ENCODE assay signal across 8 cellular contexts in the genomic region with DNA sequence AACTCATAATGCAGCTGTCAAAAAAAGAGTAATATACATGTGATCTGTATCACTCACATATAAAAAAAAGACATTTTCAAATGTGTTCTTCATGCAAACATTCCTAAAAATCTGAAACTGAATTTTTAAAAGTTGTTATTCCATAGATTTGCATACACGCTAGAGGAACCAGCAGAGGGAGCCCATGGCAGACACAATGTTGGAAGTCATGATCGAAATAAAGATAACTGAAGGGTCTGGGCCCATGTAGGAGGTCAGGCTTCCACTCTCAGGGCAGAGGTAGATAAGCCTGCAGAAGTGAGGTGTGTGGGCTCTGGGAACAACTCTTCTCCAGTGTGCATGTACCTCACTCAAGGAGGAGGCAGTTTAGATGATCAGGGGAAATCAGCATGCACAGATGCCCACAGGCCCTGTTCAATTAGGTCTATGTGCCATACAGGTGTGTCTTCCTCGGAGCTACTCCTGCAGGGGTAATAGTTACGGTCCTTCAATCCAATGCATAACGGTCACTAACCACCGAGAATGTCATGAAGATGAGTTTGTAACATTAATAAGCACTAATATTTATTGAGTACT.
DNase-seq lines count a peak whose midpoint lies in the region; ATAC-seq, FAIRE-seq and TF ChIP-seq lines count a peak whose summit lies in the region.

No MANE protein-coding gene starts in this region.

- DNase-seq in DMS 273 (lab: John Stamatoyannopoulos, UW; ENCODE audit: unreplicated experiment) (peak; percentile 69), DMS 273 treated with DMSO at 0.1 percent for 48 hours (lab: John Stamatoyannopoulos, UW) (no peak), NCI-H1092 (lab: John Stamatoyannopoulos, UW) (peak; percentile 9), GM12878 (ENCODE audit: low read depth, low spot score) (no peak), islet precursor cell (peak; percentile 67), type B pancreatic cell (ENCODE audit: extremely low spot score, unreplicated experiment) (no peak), NOMO-1 (lab: John Stamatoyannopoulos, UW; ENCODE audit: unreplicated experiment in 2 of 2) (no peak)

- no peaks in the 10 kb centered on the region for H3K79me2 ChIP-seq in GM12878 (ENCODE audit: control insufficient read depth, insufficient read depth, low read length)

- H3K4me3 Mint-ChIP-seq in type B pancreatic cell, result no peak overlapping the region

- no peaks in the 10 kb centered on the region for H3K4me1 ChIP-seq in GM12878 (ENCODE audit: control insufficient read depth, insufficient read depth, low read length)

- H3K4me2 ChIP-seq in GM12878 (ENCODE audit: control insufficient read depth, insufficient read depth), result no peak overlapping the region

- H3K36me3 ChIP-seq in GM12878 (ENCODE audit: control insufficient read depth in 2 of 2, insufficient read depth in 2 of 2, low read length in 1 of 2), result no peaks in the 10 kb centered on the region

- SMC1A ChIA-PET in GM12878 (lab: Charles Lee; ENCODE audit: uncharacterized antibody, unreplicated experiment), result interaction anchor here (1.1 to 2.1 kb wide), 2 partner anchors 29 to 318 kb away, joined by 5 to 8 read pairs; no protein-coding TSS in a partner anchor

- H3K27me3 Mint-ChIP-seq in type B pancreatic cell, result no peaks in the 10 kb centered on the region

- CTCF ChIA-PET in GM12878 (lab: Yijun Ruan, JAX), result interaction anchor here (0.6 to 2.1 kb wide), 6 partner anchors 11 to 327 kb away, joined by 3 to 9 read pairs (median 4); no protein-coding TSS in a partner anchor

- intact Hi-C loops in GM12878 (cut with micrococcal nuclease; ENCODE audit: unreplicated experiment), result no loop called here

- peak; percentile 32; the same call in 2 of the 3 replicates for ATAC-seq in GM12878
- no peak for ATAC-seq in HG03439 (IDR thresholded peaks at IDR 0.05; ENCODE audit: unreplicated experiment)

- BruUV-seq in GM12878 (replicated peaks; lab: Mats Ljungman, UMichigan), result no TSS peak

- TF ChIP-seq CTCF in GM12878 (IDR thresholded peaks at IDR 0.05 in 2 of 3, conservative IDR thresholded peaks at IDR 0.05 in 1 of 3; ENCODE audit: control insufficient read depth in 2 of 3, extremely low read depth in 1 of 3, insufficient read depth in 1 of 3, low read depth in 3 of 3, low read length in 3 of 3) (peak; percentile 44 to 50 (median 48); a peak in 5 of 6 replicates), type B pancreatic cell (conservative IDR thresholded peaks at IDR 0.05) (peak; percentile 81)

- H2AFZ ChIP-seq in GM12878 (ENCODE audit: control insufficient read depth, low read depth, low read length), result no peak overlapping the region

- TF ChIP-seq RAD21 in GM12878 (IDR thresholded peaks at IDR 0.05; ENCODE audit: insufficient read depth, low read depth, low read length), result peak; percentile 58

- no peak overlapping the region for H3K9ac ChIP-seq in GM12878 (ENCODE audit: control insufficient read depth, insufficient read depth, low read length)

- H3K4me1 Mint-ChIP-seq in type B pancreatic cell (ENCODE audit: unreplicated experiment), result peaks cover 21% of the 10 kb centered on the region

- no peak overlapping the region for H3K27ac Mint-ChIP-seq in type B pancreatic cell

- RAD21 ChIA-PET in GM12878 (lab: Charles Lee; ENCODE audit: unreplicated experiment), result interaction anchor here (0.9 to 1.5 kb wide), 2 partner anchors 35 to 282 kb away, joined by 3 to 4 read pairs; no protein-coding TSS in a partner anchor

- TF ChIP-seq EP300 in GM12878 (IDR thresholded peaks at IDR 0.05; ENCODE audit: borderline replicate concordance in 1 of 2, control insufficient read depth in 1 of 2, low read depth in 2 of 2, low read length in 2 of 2), result no peak

- no peaks in the 10 kb centered on the region for H3K9me3 ChIP-seq in GM12878 (replicated peaks; ENCODE audit: control insufficient read depth, insufficient read depth, low read length)

- H3K36me3 Mint-ChIP-seq in type B pancreatic cell, result peaks cover 18% of the 10 kb centered on the region

- 24% methylated on average over 6 of the region's 6 CpGs for WGBS in GM12878 (ENCODE audit: insufficient coverage, insufficient replicate concordance, low lambda C conversion rate, missing lambda C conversion rate)

- peaks cover 4% of the 10 kb centered on the region for H3K9me3 Mint-ChIP-seq in type B pancreatic cell

- in situ Hi-C loops in GM12878 (cut with MboI), result no loop called here

- H3K27me3 ChIP-seq in GM12878 (replicated peaks in 1 of 2; ENCODE audit: control insufficient read depth in 2 of 2, insufficient read depth in 2 of 2, low read length in 1 of 2), result no peaks in the 10 kb centered on the region

- peak; percentile 41 for FAIRE-seq in GM12878 (lab: Jason Lieb, UNC)

- POLR2A ChIA-PET in GM12878 (lab: Charles Lee), result no interaction called here

- H3K27ac ChIP-seq in GM12878 (ENCODE audit: control insufficient read depth, insufficient read depth), result no peak overlapping the region

- no peaks in the 10 kb centered on the region for H4K20me1 ChIP-seq in GM12878 (ENCODE audit: control insufficient read depth, insufficient read depth)

- TF ChIP-seq POLR2A in GM12878 (IDR thresholded peaks at IDR 0.05; ENCODE audit: low read depth, low read length), result no peak

- no peak overlapping the region for H3K4me3 ChIP-seq in GM12878

TF ChIP-seq in GM12878, 131 proteins besides CTCF, POLR2A, EP300 and RAD21:
- TF ChIP-seq SP1 (IDR thresholded peaks at IDR 0.05; ENCODE audit: low read depth, low read length) (no peak), KDM1A (IDR thresholded peaks at IDR 0.05; ENCODE audit: borderline replicate concordance) (no peak), NR2C1 (IDR thresholded peaks at IDR 0.05) (no peak), SMC3 (IDR thresholded peaks at IDR 0.05; ENCODE audit: borderline replicate concordance, low read length) (peak; percentile 52; the same call in 1 of the 2 replicates), WRNIP1 (IDR thresholded peaks at IDR 0.05; ENCODE audit: borderline replicate concordance, low read depth, low read length) (no peak), ZSCAN29 (IDR thresholded peaks at IDR 0.05) (no peak), POU2F2 (IDR thresholded peaks at IDR 0.05; ENCODE audit: borderline replicate concordance, low read depth, low read length) (peak; percentile 73; the same call in 1 of the 3 replicates), ZNF217 (IDR thresholded peaks at IDR 0.05) (no peak), BCL11A (IDR thresholded peaks at IDR 0.05; ENCODE audit: low read depth, low read length) (no peak), JUND (IDR thresholded peaks at IDR 0.05; ENCODE audit: low read depth, low read length) (no peak), GABPA (IDR thresholded peaks at IDR 0.05; ENCODE audit: low read depth) (no peak), FOS (IDR thresholded peaks at IDR 0.05; ENCODE audit: borderline replicate concordance, extremely low read depth, insufficient read length) (no peak), ZNF622 (IDR thresholded peaks at IDR 0.05) (no peak), HDGF (IDR thresholded peaks at IDR 0.05) (no peak)
- TF ChIP-seq, protein P1, sequence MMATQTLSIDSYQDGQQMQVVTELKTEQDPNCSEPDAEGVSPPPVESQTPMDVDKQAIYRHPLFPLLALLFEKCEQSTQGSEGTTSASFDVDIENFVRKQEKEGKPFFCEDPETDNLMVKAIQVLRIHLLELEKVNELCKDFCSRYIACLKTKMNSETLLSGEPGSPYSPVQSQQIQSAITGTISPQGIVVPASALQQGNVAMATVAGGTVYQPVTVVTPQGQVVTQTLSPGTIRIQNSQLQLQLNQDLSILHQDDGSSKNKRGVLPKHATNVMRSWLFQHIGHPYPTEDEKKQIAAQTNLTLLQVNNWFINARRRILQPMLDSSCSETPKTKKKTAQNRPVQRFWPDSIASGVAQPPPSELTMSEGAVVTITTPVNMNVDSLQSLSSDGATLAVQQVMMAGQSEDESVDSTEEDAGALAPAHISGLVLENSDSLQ (IDR thresholded peaks at IDR 0.05), result no peak
- TF ChIP-seq, protein P2, sequence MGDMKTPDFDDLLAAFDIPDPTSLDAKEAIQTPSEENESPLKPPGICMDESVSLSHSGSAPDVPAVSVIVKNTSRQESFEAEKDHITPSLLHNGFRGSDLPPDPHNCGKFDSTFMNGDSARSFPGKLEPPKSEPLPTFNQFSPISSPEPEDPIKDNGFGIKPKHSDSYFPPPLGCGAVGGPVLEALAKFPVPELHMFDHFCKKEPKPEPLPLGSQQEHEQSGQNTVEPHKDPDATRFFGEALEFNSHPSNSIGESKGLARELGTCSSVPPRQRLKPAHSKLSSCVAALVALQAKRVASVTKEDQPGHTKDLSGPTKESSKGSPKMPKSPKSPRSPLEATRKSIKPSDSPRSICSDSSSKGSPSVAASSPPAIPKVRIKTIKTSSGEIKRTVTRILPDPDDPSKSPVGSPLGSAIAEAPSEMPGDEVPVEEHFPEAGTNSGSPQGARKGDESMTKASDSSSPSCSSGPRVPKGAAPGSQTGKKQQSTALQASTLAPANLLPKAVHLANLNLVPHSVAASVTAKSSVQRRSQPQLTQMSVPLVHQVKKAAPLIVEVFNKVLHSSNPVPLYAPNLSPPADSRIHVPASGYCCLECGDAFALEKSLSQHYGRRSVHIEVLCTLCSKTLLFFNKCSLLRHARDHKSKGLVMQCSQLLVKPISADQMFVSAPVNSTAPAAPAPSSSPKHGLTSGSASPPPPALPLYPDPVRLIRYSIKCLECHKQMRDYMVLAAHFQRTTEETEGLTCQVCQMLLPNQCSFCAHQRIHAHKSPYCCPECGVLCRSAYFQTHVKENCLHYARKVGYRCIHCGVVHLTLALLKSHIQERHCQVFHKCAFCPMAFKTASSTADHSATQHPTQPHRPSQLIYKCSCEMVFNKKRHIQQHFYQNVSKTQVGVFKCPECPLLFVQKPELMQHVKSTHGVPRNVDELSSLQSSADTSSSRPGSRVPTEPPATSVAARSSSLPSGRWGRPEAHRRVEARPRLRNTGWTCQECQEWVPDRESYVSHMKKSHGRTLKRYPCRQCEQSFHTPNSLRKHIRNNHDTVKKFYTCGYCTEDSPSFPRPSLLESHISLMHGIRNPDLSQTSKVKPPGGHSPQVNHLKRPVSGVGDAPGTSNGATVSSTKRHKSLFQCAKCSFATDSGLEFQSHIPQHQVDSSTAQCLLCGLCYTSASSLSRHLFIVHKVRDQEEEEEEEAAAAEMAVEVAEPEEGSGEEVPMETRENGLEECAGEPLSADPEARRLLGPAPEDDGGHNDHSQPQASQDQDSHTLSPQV (IDR thresholded peaks at IDR 0.05), result no peak

Comparison
In these comparisons a context has a peak if more than half of its experiments do, and no peak if none do; other contexts are left out.
1. DNase-seq: peak in DMS 273 (single experiment), NCI-H1092 (single experiment) and islet precursor cell (single experiment); none in DMS 273 treated with DMSO at 0.1 percent for 48 hours (single experiment), GM12878 (single experiment), type B pancreatic cell (single experiment) and NOMO-1 (0 of 2).